Comparison of ENCODE assay signal across 11 cellular contexts in genomic region chr5:143101134-143101533, GRCh38.
A peak's percentile ranks its signal among the peaks of the same experiment; 100 is the strongest.
DNase-seq lines count a peak whose midpoint lies in the region; ATAC-seq and TF ChIP-seq lines count a peak whose summit lies in the region.
"Had no signal": no experiment of that assay in that cellular context is flagged by ENCODE, and none has a peak within 500 bp of the region (broad histone marks: within the 10 kb centered on the region; RNA-seq: fewer than 3 reads in every experiment).

No MANE protein-coding gene starts in this region.

- peak overlapping the region; percentile 94 for H3K27ac Mint-ChIP-seq in activated T-cell treated with anti-CD3 and anti-CD28 coated beads, Interleukin-2, amount 50 U/mL, for 72 hours
- peak overlapping the region; percentile 57 for H3K27ac Mint-ChIP-seq in stimulated activated naive B cell treated with anti-CD40 and anti-IgM and Interleukin-4, amounts not matched to agents 10 μg/mL and 1 μg/mL and 100 μg/mL, for 72 hours
- no peak overlapping the region for H3K27ac Mint-ChIP-seq in Calu3 (ENCODE audit: unreplicated experiment)

- peak overlapping the region; percentile 74 to 80 for H3K4me3 Mint-ChIP-seq in activated T-cell treated with anti-CD3 and anti-CD28 coated beads, Interleukin-2, amount 50 U/mL, for 72 hours
- H3K4me3 Mint-ChIP-seq in stimulated activated naive B cell treated with anti-CD40 and anti-IgM and Interleukin-4, amounts not matched to agents 10 μg/mL and 1 μg/mL and 100 μg/mL, for 72 hours, result peak overlapping the region; percentile 12 to 14
- H3K4me3 Mint-ChIP-seq in Calu3 (ENCODE audit: low read depth, unreplicated experiment), result no peak overlapping the region

- no TSS peak for BruUV-seq in Calu3 (replicated peaks; lab: Mats Ljungman, UMichigan)

- intact Hi-C loops in Calu3 (cut with micrococcal nuclease; ENCODE audit: unreplicated experiment), result loop anchor here (10.0 kb wide), 1 partner anchor 584 kb away; no protein-coding TSS in a partner anchor

- CTCF ChIA-PET in Calu3 (lab: Charles Lee), result no interaction called here

- no peaks in the 10 kb centered on the region for H3K9me3 Mint-ChIP-seq in activated T-cell treated with anti-CD3 and anti-CD28 coated beads, Interleukin-2, amount 50 U/mL, for 72 hours
- no peaks in the 10 kb centered on the region for H3K9me3 Mint-ChIP-seq in stimulated activated naive B cell treated with anti-CD40 and anti-IgM and Interleukin-4, amounts not matched to agents 10 μg/mL and 1 μg/mL and 100 μg/mL, for 72 hours
- H3K9me3 Mint-ChIP-seq in Calu3 (ENCODE audit: low read depth, unreplicated experiment), result no peaks in the 10 kb centered on the region

- peak; percentile 28 for DNase-seq in activated T-cell treated with anti-CD3 and anti-CD28 coated beads, Interleukin-2, amount 50 U/mL, for 72 hours
- DNase-seq in activated T-cell treated with anti-CD3 and anti-CD28 coated beads, Interleukin-2, amount 50 U/mL, for 1 hour, result no peak
- DNase-seq in stimulated activated naive B cell treated with anti-CD40 and anti-IgM and Interleukin-4, amounts not matched to agents 10 μg/mL and 1 μg/mL and 100 μg/mL, for 72 hours, result no peak
- DNase-seq in hepatic stellate cell (ENCODE audit: low spot score) (no peak), NCI-H748 treated with DMSO at 0.1 percent for 48 hours (lab: John Stamatoyannopoulos, UW) (no peak), Calu3 (no peak)
- DNase-seq: GM23248, lower lobe of right lung, SHP77 had no signal

- TF ChIP-seq CTCF in Calu3 (IDR thresholded peaks at IDR 0.05; ENCODE audit: unreplicated experiment), result no peak

- peak; percentile 76 to 80 for ATAC-seq in activated T-cell treated with anti-CD3 and anti-CD28 coated beads, Interleukin-2, amount 50 U/mL, for 72 hours (replicated peaks in 1 of 2)
- ATAC-seq in GM21717 (IDR thresholded peaks at IDR 0.05; ENCODE audit: unreplicated experiment), result peak; percentile 95
- peak; percentile 72 for ATAC-seq in HG03469 (IDR thresholded peaks at IDR 0.05; ENCODE audit: unreplicated experiment)
- ATAC-seq in stimulated activated naive B cell treated with anti-CD40 and anti-IgM and Interleukin-4, amounts not matched to agents 10 μg/mL and 1 μg/mL and 100 μg/mL, for 72 hours (replicated peaks), result peak in 1 of 2 donors; percentile 39

- peaks cover 52% of the 10 kb centered on the region for H3K4me1 Mint-ChIP-seq in activated T-cell treated with anti-CD3 and anti-CD28 coated beads, Interleukin-2, amount 50 U/mL, for 72 hours (ENCODE audit: low read depth)
- peaks cover 11 to 22% of the 10 kb centered on the region in 2 donors for H3K4me1 Mint-ChIP-seq in stimulated activated naive B cell treated with anti-CD40 and anti-IgM and Interleukin-4, amounts not matched to agents 10 μg/mL and 1 μg/mL and 100 μg/mL, for 72 hours
- H3K4me1 Mint-ChIP-seq in Calu3 (ENCODE audit: low read depth, unreplicated experiment), result no peaks in the 10 kb centered on the region

- H3K36me3 Mint-ChIP-seq in activated T-cell treated with anti-CD3 and anti-CD28 coated beads, Interleukin-2, amount 50 U/mL, for 72 hours (ENCODE audit: insufficient read depth in 2 of 2), result peaks cover 0 to 1% of the 10 kb centered on the region in 2 donors
- H3K36me3 Mint-ChIP-seq in stimulated activated naive B cell treated with anti-CD40 and anti-IgM and Interleukin-4, amounts not matched to agents 10 μg/mL and 1 μg/mL and 100 μg/mL, for 72 hours, result peaks cover 0 to 4% of the 10 kb centered on the region in 2 donors
- H3K36me3 Mint-ChIP-seq in Calu3 (ENCODE audit: insufficient read depth, unreplicated experiment), result peaks cover 5% of the 10 kb centered on the region

- no peaks in the 10 kb centered on the region for H3K27me3 Mint-ChIP-seq in activated T-cell treated with anti-CD3 and anti-CD28 coated beads, Interleukin-2, amount 50 U/mL, for 72 hours (ENCODE audit: low read depth)
- no peaks in the 10 kb centered on the region for H3K27me3 Mint-ChIP-seq in stimulated activated naive B cell treated with anti-CD40 and anti-IgM and Interleukin-4, amounts not matched to agents 10 μg/mL and 1 μg/mL and 100 μg/mL, for 72 hours
- no peaks in the 10 kb centered on the region for H3K27me3 Mint-ChIP-seq in Calu3 (ENCODE audit: unreplicated experiment)

Comparison
In these comparisons a context has a peak if more than half of its experiments do, and no peak if none do; other contexts are left out.
1. DNase-seq: peak in activated T-cell treated with anti-CD3 and anti-CD28 coated beads, Interleukin-2, amount 50 U/mL, for 72 hours (2 of 2); none in activated T-cell treated with anti-CD3 and anti-CD28 coated beads, Interleukin-2, amount 50 U/mL, for 1 hour (single experiment), stimulated activated naive B cell treated with anti-CD40 and anti-IgM and Interleukin-4, amounts not matched to agents 10 μg/mL and 1 μg/mL and 100 μg/mL, for 72 hours (single experiment), hepatic stellate cell (single experiment), NCI-H748 treated with DMSO at 0.1 percent for 48 hours (single experiment) and Calu3 (single experiment).